ENCODE assay signal across 6 cellular contexts in genomic region chr15:29156521-29156920, GRCh38.
"Had no signal": no experiment of that assay in that cellular context is flagged by ENCODE, and none has a peak within 500 bp of the region (broad histone marks: within the 10 kb centered on the region; RNA-seq: fewer than 3 reads in every experiment).

No MANE protein-coding gene starts in this region.

- H3K27ac ChIP-seq: HL-60 had no signal

- H3K4me2 ChIP-seq: GM23338 had no signal

- H2AFZ ChIP-seq: GM23338 had no signal

- H3K4me3 ChIP-seq: GM23338 had no signal

- ATAC-seq: GM23338, HepG2 had no signal

- DNase-seq: H9, HCEC 1CT, KBM-7 had no signal
